1 cellular context compared by ENCODE assay signal in genomic region chr18:63427566-63427965, GRCh38.
TF ChIP-seq lines count a peak whose summit lies in the region.

No MANE protein-coding gene starts in this region.

TF ChIP-seq in WTC11, 78 proteins besides CTCF, POLR2A, EP300 and RAD21 (continued from another document):
- no peak for TF ChIP-seq FOXP4 (CRISPR knock-in tag; IDR thresholded peaks at IDR 0.05)
- TF ChIP-seq MLX (CRISPR knock-in tag; IDR thresholded peaks at IDR 0.05) = no peak
- TF ChIP-seq ZNF219 (CRISPR knock-in tag; IDR thresholded peaks at IDR 0.05; ENCODE audit: borderline replicate concordance) = no peak
